In genomic region chr22:23234409-23235161, GRCh38 we compare ENCODE assay signal across 19 cellular contexts. TPM values are rescaled to one million over a fixed set of nuclear protein-coding genes. Genes with fewer than 3 reads are reported as not detected.
DNase-seq lines count a peak whose midpoint lies in the region; ATAC-seq, FAIRE-seq and TF ChIP-seq lines count a peak whose summit lies in the region.
"Had no signal": no experiment of that assay in that cellular context is flagged by ENCODE, and none has a peak within 500 bp of the region (broad histone marks: within the 10 kb centered on the region; RNA-seq: fewer than 3 reads in every experiment).

No MANE protein-coding gene starts in this region.

- TF ChIP-seq CTCF in K562 (IDR thresholded peaks at IDR 0.05 in 2 of 3, conservative IDR thresholded peaks at IDR 0.05 in 1 of 3; ENCODE audit: insufficient read depth in 2 of 3, low read depth in 1 of 3, low read length in 3 of 3), result no peak

- DNase-seq in activated CD4-positive, alpha-beta T cell treated with anti-CD3 and anti-CD28 coated beads for 36 hours, result no peak
- DNase-seq in activated CD4-positive, alpha-beta T cell treated with anti-CD3 and anti-CD28 coated beads, Interleukin-2, amount 50 U/mL, for 4 hours, result no peak
- DNase-seq in CD4-positive, alpha-beta memory T cell, result no peak
- DNase-seq in K562 (ENCODE audit: extremely low read depth in 1 of 4, low spot score in 3 of 4) (peak in 2 of 4 experiments; percentile 58 to 70), DMS114 treated with DMSO at 0.1 percent for 48 hours (lab: John Stamatoyannopoulos, UW; ENCODE audit: unreplicated experiment) (no peak), HuH-7.5 (ENCODE audit: low spot score) (no peak)
- no peak for DNase-seq in natural killer cell treated with Interleukin-12 subunit alpha and Interleukin-12 subunit beta and Interleukin-15 and Interleukin-18, amount 100 ng/mL, for 72 hours (ENCODE audit: low spot score)
- DNase-seq: islet precursor cell, KG1, NCI-H1092, NCI-H748 treated with DMSO at 0.1 percent for 48 hours, occipital lobe, transverse colon had no signal

- no peak for TF ChIP-seq POLR2A in K562 (conservative IDR thresholded peaks at IDR 0.05)

- no peaks in the 10 kb centered on the region for H3K36me3 ChIP-seq in CD4-positive, alpha-beta memory T cell (ENCODE audit: insufficient read depth, low read length)
- peaks cover 12% of the 10 kb centered on the region; the same call in 2 of the 3 replicates for H3K36me3 ChIP-seq in K562 (ENCODE audit: control insufficient read depth, insufficient read depth, low read length)
- H3K36me3 ChIP-seq: heart right ventricle, transverse colon had no signal

- intact Hi-C loops in activated CD4-positive, alpha-beta T cell treated with anti-CD3 and anti-CD28 coated beads for 36 hours (cut with DNase I, micrococcal nuclease), result no loop called here
- intact Hi-C loops in CD4-positive, alpha-beta memory T cell (cut with micrococcal nuclease), result no loop called here
- intact Hi-C loops in K562 (cut with micrococcal nuclease), result no loop called here

- in situ Hi-C loops in K562 (cut with MboI), result no loop called here

- no peak overlapping the region for H3K4me3 Mint-ChIP-seq in activated CD4-positive, alpha-beta T cell treated with anti-CD3 and anti-CD28 coated beads for 36 hours
- H3K4me3 Mint-ChIP-seq in CD4-positive, alpha-beta memory T cell, result no peak overlapping the region
- H3K4me3 Mint-ChIP-seq in natural killer cell treated with Interleukin-12 subunit alpha and Interleukin-12 subunit beta and Interleukin-15 and Interleukin-18, amount 100 ng/mL, for 72 hours, result no peak overlapping the region

- no peak overlapping the region for H3K4me2 ChIP-seq in K562 (ENCODE audit: insufficient read depth, low read length)

- H3K4me3 ChIP-seq in CD4-positive, alpha-beta memory T cell (ENCODE audit: low read length in 2 of 2), result no peak overlapping the region
- H3K4me3 ChIP-seq in K562, result no peak overlapping the region
- H3K4me3 ChIP-seq: heart right ventricle, transverse colon had no signal

- peaks cover 74% of the 10 kb centered on the region for H3K4me1 Mint-ChIP-seq in activated CD4-positive, alpha-beta T cell treated with anti-CD3 and anti-CD28 coated beads for 36 hours
- H3K4me1 Mint-ChIP-seq in CD4-positive, alpha-beta memory T cell, result peaks cover 39 to 92% (median 57%) of the 10 kb centered on the region in 4 donors
- peaks cover 55 to 65% of the 10 kb centered on the region in 2 donors for H3K4me1 Mint-ChIP-seq in natural killer cell treated with Interleukin-12 subunit alpha and Interleukin-12 subunit beta and Interleukin-15 and Interleukin-18, amount 100 ng/mL, for 72 hours (ENCODE audit: low read depth in 2 of 2)

- H3K79me2 ChIP-seq in K562 (ENCODE audit: control insufficient read depth, insufficient read depth, low read length), result peaks cover 92% of the 10 kb centered on the region

- POLR2A ChIA-PET in activated CD4-positive, alpha-beta T cell treated with anti-CD3 and anti-CD28 coated beads for 36 hours (lab: Charles Lee), result interaction anchor here (0.6 to 2.1 kb wide), 2 partner anchors 8 to 18 kb away, joined by 3 to 8 read pairs; no protein-coding TSS in a partner anchor
- POLR2A ChIA-PET in CD4-positive, alpha-beta memory T cell (lab: Charles Lee; ENCODE audit: partially characterized antibody), result interaction anchor here (2.1 kb wide), 1 partner anchor 8 kb away, joined by 9 read pairs; no protein-coding TSS in a partner anchor
- POLR2A ChIA-PET in K562 (lab: Yijun Ruan, JAX), result interaction anchor here (0.5 to 80.1 kb wide), 7 partner anchors 13 to 1046 kb away, joined by 3 to 3476 read pairs (median 5); partner anchors contain the start of genes BCR and RAB36

- TF ChIP-seq EP300 in K562 (IDR thresholded peaks at IDR 0.05; ENCODE audit: low read length), result no peak

- no peaks in the 10 kb centered on the region for H3K27me3 Mint-ChIP-seq in activated CD4-positive, alpha-beta T cell treated with anti-CD3 and anti-CD28 coated beads for 36 hours
- no peaks in the 10 kb centered on the region for H3K27me3 Mint-ChIP-seq in CD4-positive, alpha-beta memory T cell
- H3K27me3 Mint-ChIP-seq in natural killer cell treated with Interleukin-12 subunit alpha and Interleukin-12 subunit beta and Interleukin-15 and Interleukin-18, amount 100 ng/mL, for 72 hours, result no peaks in the 10 kb centered on the region

- H3K27me3 ChIP-seq in CD4-positive, alpha-beta memory T cell (ENCODE audit: insufficient read depth, low read length), result no peaks in the 10 kb centered on the region
- no peaks in the 10 kb centered on the region for H3K27me3 ChIP-seq in K562 (ENCODE audit: control insufficient read depth in 2 of 2, insufficient read depth in 2 of 2, low read length in 2 of 2)
- H3K27me3 ChIP-seq: heart right ventricle, transverse colon had no signal

- no peak for TF ChIP-seq RAD21 in K562 (CRISPR knock-in tag; conservative IDR thresholded peaks at IDR 0.05 in 1 of 2, IDR thresholded peaks at IDR 0.05 in 1 of 2)

- WGBS in K562 (ENCODE audit: insufficient coverage, low coverage, missing lambda C conversion rate), result 87% methylated on average over 19 of the region's 19 CpGs

- no peaks in the 10 kb centered on the region for H3K9me3 ChIP-seq in CD4-positive, alpha-beta memory T cell (ENCODE audit: control insufficient read depth in 1 of 2, low read length in 2 of 2)
- H3K9me3 ChIP-seq in K562 (replicated peaks; ENCODE audit: control insufficient read depth, insufficient read depth, low read depth, low read length), result peaks cover 8% of the 10 kb centered on the region
- H3K9me3 ChIP-seq: transverse colon had no signal

- FAIRE-seq in K562 (lab: Jason Lieb, UNC), result no peak
- FAIRE-seq: bronchial epithelial cell had no signal

- H4K20me1 ChIP-seq in K562 (replicated peaks; ENCODE audit: control insufficient read depth, insufficient read depth, low read length), result peaks cover 66% of the 10 kb centered on the region

- H3K27ac ChIP-seq in CD4-positive, alpha-beta memory T cell (ENCODE audit: low read depth, low read length), result no peak overlapping the region
- H3K27ac ChIP-seq in K562 (ENCODE audit: extremely low read depth, low read depth, low read length), result no peak overlapping the region
- H3K27ac ChIP-seq: 22Rv1, C4-2B, transverse colon had no signal

- no peak overlapping the region for H2AFZ ChIP-seq in K562 (ENCODE audit: low read depth, low read length)

- H3K4me1 ChIP-seq in CD4-positive, alpha-beta memory T cell (ENCODE audit: insufficient read depth, low read length), result peaks cover 60% of the 10 kb centered on the region
- peaks cover 0 to 24% of the 10 kb centered on the region in 2 experiments; a peak in 3 of 5 replicates for H3K4me1 ChIP-seq in K562 (replicated peaks in 1 of 2; ENCODE audit: control insufficient read depth in 2 of 2, insufficient read depth in 2 of 2, low read length in 2 of 2)

- H3K36me3 Mint-ChIP-seq in activated CD4-positive, alpha-beta T cell treated with anti-CD3 and anti-CD28 coated beads for 36 hours (ENCODE audit: low read depth), result peaks cover 27% of the 10 kb centered on the region
- peaks cover 9 to 20% of the 10 kb centered on the region in 2 donors for H3K36me3 Mint-ChIP-seq in CD4-positive, alpha-beta memory T cell
- peaks cover 6% of the 10 kb centered on the region for H3K36me3 Mint-ChIP-seq in natural killer cell treated with Interleukin-12 subunit alpha and Interleukin-12 subunit beta and Interleukin-15 and Interleukin-18, amount 100 ng/mL, for 72 hours

- H3K9me3 Mint-ChIP-seq in activated CD4-positive, alpha-beta T cell treated with anti-CD3 and anti-CD28 coated beads for 36 hours (ENCODE audit: low read depth), result peaks cover 5% of the 10 kb centered on the region
- H3K9me3 Mint-ChIP-seq in CD4-positive, alpha-beta memory T cell, result peaks cover 0 to 6% (median 3%) of the 10 kb centered on the region in 8 donors
- H3K9me3 Mint-ChIP-seq in natural killer cell treated with Interleukin-12 subunit alpha and Interleukin-12 subunit beta and Interleukin-15 and Interleukin-18, amount 100 ng/mL, for 72 hours, result no peaks in the 10 kb centered on the region

- H3K9ac ChIP-seq in K562 (ENCODE audit: insufficient read depth in 1 of 2, low read depth in 2 of 2, low read length in 2 of 2), result peak overlapping the region in 1 of 2 experiments; percentile 65; a peak in 2 of 4 replicates

- peaks cover 43% of the 10 kb centered on the region for H3K9me1 ChIP-seq in K562 (ENCODE audit: control insufficient read depth, insufficient read depth, low read length)

- H3K27ac Mint-ChIP-seq in activated CD4-positive, alpha-beta T cell treated with anti-CD3 and anti-CD28 coated beads for 36 hours, result peak overlapping the region; percentile 87
- H3K27ac Mint-ChIP-seq in CD4-positive, alpha-beta memory T cell, result peak overlapping the region; percentile 13 to 88 (median 65)
- H3K27ac Mint-ChIP-seq in natural killer cell treated with Interleukin-12 subunit alpha and Interleukin-12 subunit beta and Interleukin-15 and Interleukin-18, amount 100 ng/mL, for 72 hours, result peak overlapping the region in 1 of 2 donors; percentile 82

- no peak for ATAC-seq in activated CD4-positive, alpha-beta T cell treated with anti-CD3 and anti-CD28 coated beads for 36 hours
- peak; percentile 28 for ATAC-seq in K562
- peak; percentile 10 to 67 for ATAC-seq in natural killer cell treated with Interleukin-12 subunit alpha and Interleukin-12 subunit beta and Interleukin-15 and Interleukin-18, amount 100 ng/mL, for 72 hours
- ATAC-seq in GM21576 (IDR thresholded peaks at IDR 0.05; ENCODE audit: unreplicated experiment), result no peak
- ATAC-seq: Panc1 had no signal

- CTCF ChIA-PET in activated CD4-positive, alpha-beta T cell treated with anti-CD3 and anti-CD28 coated beads for 36 hours (lab: Charles Lee), result interaction anchor here (2.0 kb wide), 1 partner anchor 16 kb away, joined by 11 read pairs; no protein-coding TSS in a partner anchor
- CTCF ChIA-PET in CD4-positive, alpha-beta memory T cell (lab: Charles Lee; ENCODE audit: partially characterized antibody), result interaction anchor here (0.7 kb wide), 1 partner anchor 47 kb away, joined by 3 read pairs; no protein-coding TSS in a partner anchor
- CTCF ChIA-PET in K562 (lab: Yijun Ruan, JAX; ENCODE audit: low intra/inter-chr PET ratio), result no interaction called here

- no TSS peak for BruUV-seq in K562 (replicated peaks; lab: Mats Ljungman, UMichigan)

RNA-seq across cellular contexts. Expression of gene BCR, which starts 54.3 kb away (rescaled TPM):
- total RNA-seq in activated CD4-positive, alpha-beta T cell treated with anti-CD3 and anti-CD28 coated beads for 36 hours, result 10 to 100 TPM; 45.5 to 58.0 TPM
- 10 to 100 TPM; 75.3 to 75.6 TPM for total RNA-seq in CD4-positive, alpha-beta memory T cell
- polyA plus RNA-seq in CD4-positive, alpha-beta memory T cell, result 10 to 100 TPM in 1 of 2 donors, 1 to 10 TPM in 1; 3.3 to 27.0 TPM
- total RNA-seq in K562 (2011; cell fraction: chromatin; rRNA removed; ENCODE audit: low replicate concordance), result 234 and 446 TPM in 2 replicates
- 279 and 314 TPM in 2 replicates for total RNA-seq in K562 (2011; cell fraction: nucleolus; rRNA removed)
- 196 and 222 TPM in 2 replicates for total RNA-seq in K562 (2011; cell fraction: nucleoplasm; rRNA removed)
- total RNA-seq in K562 (2014; rRNA removed) (81.7 and 100 TPM in 2 replicates), K562 (2014; rRNA removed; fragmentation: Illumina TruSeq; extraction: Trizol) (27.5 and 45.6 TPM in 2 replicates), K562 (2015; rRNA removed; fragmentation: Illumina TruSeq; extraction: Trizol) (65.7 and 68.4 TPM in 2 replicates), K562 (2021) (144 and 150 TPM in 2 replicates)
- polyA plus RNA-seq in K562 (2011; rRNA removed) (20.9 and 36.8 TPM in 2 replicates), K562 (2014; fragmentation: Illumina TruSeq; extraction: Trizol) (45.8 and 60.4 TPM in 2 replicates), K562 (2014; fragmentation: Nextera tagmentation; extraction: Ambion mirVana) (under 1 TPM; 0.41 to 0.70 TPM), K562 (2014; rRNA removed) (34.9 and 36.1 TPM in 2 replicates)
- 26.4 and 31.1 TPM in 2 replicates for polyA plus RNA-seq in K562 (2011; cell fraction: cytosol; rRNA removed)
- 57.9 and 76.9 TPM in 2 replicates for polyA plus RNA-seq in K562 (2011; cell fraction: nucleus; rRNA removed)
- 73.9 and 75.3 TPM in 2 replicates for polyA plus RNA-seq in K562 (2012)
- 113 and 124 TPM in 2 replicates for polyA minus RNA-seq in K562 (2011; rRNA and poly(A)+ RNA removed)
- 132 and 181 TPM in 2 replicates for polyA minus RNA-seq in K562 (2011; cell fraction: cytosol; rRNA and poly(A)+ RNA removed)
- polyA minus RNA-seq in K562 (2011; cell fraction: nucleus; rRNA and poly(A)+ RNA removed), result 138 and 300 TPM in 2 replicates
- total RNA-seq in natural killer cell treated with Interleukin-12 subunit alpha and Interleukin-12 subunit beta and Interleukin-15 and Interleukin-18, amount 100 ng/mL, for 72 hours, result 10 to 100 TPM; 55.4 to 65.8 TPM

Comparison
In these comparisons a context has a peak if more than half of its experiments do, and no peak if none do; other contexts are left out.
1. ATAC-seq: peak in K562 (single experiment) and natural killer cell treated with Interleukin-12 subunit alpha and Interleukin-12 subunit beta and Interleukin-15 and Interleukin-18, amount 100 ng/mL, for 72 hours (2 of 2); none in activated CD4-positive, alpha-beta T cell treated with anti-CD3 and anti-CD28 coated beads for 36 hours (single experiment) and GM21576 (single experiment).